8 cellular contexts compared by ENCODE assay signal in the genomic region with DNA sequence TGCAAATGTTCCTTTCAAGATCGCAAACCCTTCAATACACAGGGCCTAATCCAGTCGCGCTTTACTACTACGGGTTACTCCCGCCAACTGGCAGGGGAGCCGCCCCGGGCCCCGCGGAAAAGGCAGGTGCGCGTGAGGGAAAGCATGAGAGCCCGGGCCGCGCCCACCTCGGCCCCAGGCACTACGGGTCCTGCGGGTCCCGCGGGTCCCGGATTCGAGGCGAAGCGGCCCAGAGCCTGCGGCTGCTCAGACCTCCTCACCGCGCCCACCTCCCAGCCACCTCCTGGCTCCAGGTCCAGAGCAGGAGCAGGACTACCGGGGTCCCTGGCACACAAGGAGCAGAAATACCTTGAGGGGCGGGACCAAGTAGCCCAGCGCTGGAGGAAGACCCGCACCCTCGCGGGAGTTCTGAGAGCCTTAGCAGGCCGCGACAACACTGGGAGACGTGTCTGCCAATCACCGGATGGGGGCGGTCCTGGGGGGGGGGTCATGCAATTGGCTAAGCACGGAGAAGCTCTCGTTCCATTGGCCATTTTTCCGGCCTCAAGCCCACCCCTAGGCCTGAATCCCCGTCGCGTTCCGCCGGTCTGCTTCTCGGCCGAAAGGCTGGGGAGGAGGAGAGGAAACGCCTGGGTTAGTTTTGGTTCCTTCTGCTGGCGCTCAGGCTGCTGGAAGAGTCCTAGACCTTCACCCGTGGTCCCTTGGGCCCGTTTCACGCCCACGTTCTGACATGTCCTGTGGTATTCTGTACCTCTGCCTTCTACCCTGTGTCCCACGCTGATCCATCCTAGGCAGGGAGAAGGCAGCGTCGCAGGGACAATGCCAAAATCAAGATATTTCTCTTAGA. TPM values are rescaled to one million over a fixed set of nuclear protein-coding genes. Genes with fewer than 3 reads are reported as not detected.
DNase-seq lines count a peak whose midpoint lies in the region; ATAC-seq and TF ChIP-seq lines count a peak whose summit lies in the region.

No MANE protein-coding gene starts in this region.

- H3K4me1 ChIP-seq in left ventricle myocardium inferior (peaks cover 20% of the 10 kb centered on the region), upper lobe of right lung (peaks cover 5% of the 10 kb centered on the region)

- peak; percentile 96 for ATAC-seq in HG02642 (IDR thresholded peaks at IDR 0.05; ENCODE audit: poor library complexity, unreplicated experiment)
- ATAC-seq in upper lobe of right lung = peak; percentile 99

- peak; percentile 66 for TF ChIP-seq POLR2A in GM10847 (IDR thresholded peaks at IDR 0.05; ENCODE audit: extremely low read depth, insufficient read length)

- H3K27ac ChIP-seq in left ventricle myocardium inferior (replicated peaks) = peak overlapping the region; percentile 96
- peak overlapping the region; percentile 93 for H3K27ac ChIP-seq in upper lobe of right lung

- H3K4me3 ChIP-seq in left ventricle myocardium inferior (peak overlapping the region; percentile 90), upper lobe of right lung (peak overlapping the region; percentile 88)

- H3K36me3 ChIP-seq in left ventricle myocardium inferior (peaks cover 10% of the 10 kb centered on the region), upper lobe of right lung (peaks cover 3% of the 10 kb centered on the region)

- peak; percentile 96 to 98 (median 97) for DNase-seq in NCI-H1417 (lab: John Stamatoyannopoulos, UW)
- peak; percentile 96 for DNase-seq in SW480 (ENCODE audit: low spot score)
- peak; percentile 32 to 97 (median 92) for DNase-seq in amygdala (lab: John Stamatoyannopoulos, UW)
- peak; percentile 95 for DNase-seq in left ventricle myocardium inferior
- DNase-seq in posterior vena cava (ENCODE audit: low spot score) = peak; percentile 97
- peak; percentile 95 for DNase-seq in upper lobe of right lung

- H3K9me3 ChIP-seq in left ventricle myocardium inferior (replicated peaks) = no peaks in the 10 kb centered on the region
- H3K9me3 ChIP-seq in upper lobe of right lung = no peaks in the 10 kb centered on the region

- TF ChIP-seq CTCF in left ventricle myocardium inferior (IDR thresholded peaks at IDR 0.05; ENCODE audit: borderline replicate concordance) (no peak), upper lobe of right lung (IDR thresholded peaks at IDR 0.05) (no peak)

- intact Hi-C loops in left ventricle myocardium inferior (cut with micrococcal nuclease) (loop anchor here (10.0 kb wide), 1 partner anchor 143 kb away; the partner anchor contains the start of gene RASL11B), posterior vena cava (cut with DNase I) (loop anchor here in 1 of 2 donors (10.0 kb wide), 1 partner anchor 143 kb away; the partner anchor contains the start of gene RASL11B), upper lobe of right lung (cut with DNase I) (no loop called here)

- H3K27me3 ChIP-seq in left ventricle myocardium inferior (ENCODE audit: low read depth) (no peaks in the 10 kb centered on the region), upper lobe of right lung (no peaks in the 10 kb centered on the region)

RNA-seq across cellular contexts. Expression of gene ERVMER34-1, which starts 29.0 kb away (rescaled TPM):
- total RNA-seq in left ventricle myocardium inferior (3.9 TPM), posterior vena cava (under 1 TPM in 1 of 2 donors, not detected in 1; 0.14 TPM), upper lobe of right lung (1.0 TPM)

Comparison
In these comparisons a context has a peak if more than half of its experiments do, and no peak if none do; other contexts are left out.
1. Peak in every context shown above with its lines: DNase-seq, ATAC-seq, H3K4me3 ChIP-seq and H3K27ac ChIP-seq.